Comparison of ENCODE assay signal across 17 cellular contexts in genomic region chr4:182141046-182141445, GRCh38.
DNase-seq lines count a peak whose midpoint lies in the region; ATAC-seq, FAIRE-seq and TF ChIP-seq lines count a peak whose summit lies in the region.
"Had no signal": no experiment of that assay in that cellular context is flagged by ENCODE, and none has a peak within 500 bp of the region (broad histone marks: within the 10 kb centered on the region; RNA-seq: fewer than 3 reads in every experiment).

No MANE protein-coding gene starts in this region.

- H3K9ac ChIP-seq in kidney (ENCODE audit: low read length in 2 of 2) = no peak overlapping the region

- no peaks in the 10 kb centered on the region for H3K36me3 ChIP-seq in kidney (ENCODE audit: control insufficient read depth in 1 of 2, insufficient read depth in 2 of 2, low read length in 2 of 2)
- H3K36me3 ChIP-seq in tibial nerve = no peaks in the 10 kb centered on the region

- intact Hi-C loops in kidney (cut with DNase I) = no loop called here

- ATAC-seq in HG03571 (IDR thresholded peaks at IDR 0.05; ENCODE audit: unreplicated experiment) (no peak), GM21381 (IDR thresholded peaks at IDR 0.05; ENCODE audit: unreplicated experiment) (no peak)
- ATAC-seq: GM12878 had no signal

- DNase-seq in activated CD4-positive, alpha-beta T cell treated with anti-CD3 and anti-CD28 coated beads for 48 hours = peak; percentile 1
- no peak for DNase-seq in activated CD4-positive, alpha-beta T cell treated with anti-CD3 and anti-CD28 coated beads, Interleukin-2, amount 50 U/mL, for 4 hours
- no peak for DNase-seq in coronary artery (ENCODE audit: low spot score)
- DNase-seq in kidney = peak; percentile 64
- no peak for DNase-seq in tibial nerve (ENCODE audit: low spot score in 2 of 2)
- DNase-seq in NCI-H2227 (lab: John Stamatoyannopoulos, UW; ENCODE audit: unreplicated experiment) = no peak
- DNase-seq: activated CD4-positive, alpha-beta T cell treated with anti-CD3 and anti-CD28 coated beads for 1 hour; activated naive CD4-positive, alpha-beta T cell treated with anti-CD3 and anti-CD28 coated beads, Interleukin-2, amount 10 ng/mL, durations not matched to agents 7 days and 5 days; CD4-positive, CD25-positive, alpha-beta regulatory T cell; NCI-H2171 treated with DMSO at 0.1 percent for 48 hours; occipital lobe; SIG-M5 had no signal

- no peak for TF ChIP-seq POLR2A in tibial nerve (IDR thresholded peaks at IDR 0.05)

- TF ChIP-seq EP300 in tibial nerve (IDR thresholded peaks at IDR 0.05) = peak in 1 of 2 donors; percentile 20

- H3K4me3 ChIP-seq in coronary artery (peak overlapping the region; percentile 42), kidney (ENCODE audit: low read length in 2 of 2) (no peak overlapping the region), tibial nerve (peak overlapping the region; percentile 4 to 40 (median 8))
- H3K4me3 ChIP-seq: GM12878 had no signal

- H3K9me3 ChIP-seq in kidney (ENCODE audit: control insufficient read depth in 1 of 2, low read length in 2 of 2) = no peaks in the 10 kb centered on the region
- no peaks in the 10 kb centered on the region for H3K9me3 ChIP-seq in tibial nerve

- H3K4me1 ChIP-seq in kidney (ENCODE audit: control insufficient read depth in 1 of 2, insufficient read depth in 1 of 2, low read depth in 1 of 2, low read length in 2 of 2) (peaks cover 0 to 6% of the 10 kb centered on the region in 2 donors), tibial nerve (peaks cover 0 to 35% (median 1%) of the 10 kb centered on the region in 4 donors)

- H3K27me3 ChIP-seq in tibial nerve = peaks cover 0 to 41% of the 10 kb centered on the region in 2 donors

- TF ChIP-seq CTCF in coronary artery (IDR thresholded peaks at IDR 0.05) (no peak), kidney (IDR thresholded peaks at IDR 0.05; ENCODE audit: borderline replicate concordance, extremely low read depth, insufficient read depth) (no peak), tibial nerve (IDR thresholded peaks at IDR 0.05) (no peak)

- H3K27ac ChIP-seq in coronary artery (no peak overlapping the region), kidney (ENCODE audit: low read depth in 2 of 2, low read length in 2 of 2) (no peak overlapping the region), tibial nerve (peak overlapping the region in 3 of 4 donors; percentile 46 to 89 (median 89))

- WGBS in tibial nerve, 2 donors = 20 to 22% methylated on average over 24 of the region's 26 CpGs

- FAIRE-seq in kidney (lab: Jason Lieb, UNC) = no peak
- FAIRE-seq: A204.1, frontal cortex, GM12878 had no signal

Comparison
In these comparisons a context has a peak if more than half of its experiments do, and no peak if none do; other contexts are left out.
1. DNase-seq: peak in activated CD4-positive, alpha-beta T cell treated with anti-CD3 and anti-CD28 coated beads for 48 hours (single experiment) and kidney (single experiment); none in activated CD4-positive, alpha-beta T cell treated with anti-CD3 and anti-CD28 coated beads, Interleukin-2, amount 50 U/mL, for 4 hours (0 of 2), coronary artery (single experiment), tibial nerve (0 of 2) and NCI-H2227 (single experiment).
2. H3K27ac ChIP-seq: peak in tibial nerve (3 of 4); none in coronary artery (0 of 2) and kidney (0 of 2).
3. H3K4me3 ChIP-seq: peak in coronary artery (single experiment) and tibial nerve (4 of 4); none in kidney (0 of 2).